ENCODE assay signal across 8 cellular contexts in the genomic region with DNA sequence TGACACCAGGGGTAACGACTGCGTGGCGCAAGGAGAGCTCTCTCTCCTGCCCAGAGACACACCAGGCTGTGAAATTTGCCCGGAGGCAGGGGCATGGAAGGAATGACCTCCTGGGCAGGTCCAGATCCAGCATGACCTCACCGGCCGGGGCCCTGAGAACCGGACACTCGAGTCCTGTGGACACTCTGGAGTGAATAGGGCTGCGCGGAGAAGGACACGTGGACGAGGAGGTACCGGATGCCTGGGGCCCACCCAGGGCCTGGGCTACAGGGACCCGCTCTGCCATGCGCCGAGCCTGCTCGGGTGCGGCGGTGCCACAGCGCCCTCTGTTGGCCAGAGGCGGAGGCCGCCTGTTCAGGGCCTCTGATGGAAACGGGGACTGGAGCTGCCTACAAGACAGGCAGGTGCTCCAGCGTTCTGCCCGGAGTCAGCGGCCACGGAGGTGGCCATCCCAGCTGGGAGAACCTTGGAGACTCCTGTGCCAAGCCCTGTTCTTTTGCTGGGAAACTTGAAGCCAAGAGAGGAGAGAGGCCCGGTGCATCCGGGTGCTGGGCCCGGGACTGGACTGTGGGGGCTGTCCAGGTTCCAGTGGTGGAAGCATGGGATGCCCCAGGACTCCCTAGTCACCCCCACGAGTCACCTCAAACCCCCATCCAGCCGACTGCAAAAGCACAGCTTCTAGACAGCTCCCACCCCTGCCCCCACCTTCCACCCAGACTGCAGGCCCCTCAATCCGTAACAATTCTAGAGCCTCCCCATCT. TPM values are rescaled to one million over a fixed set of nuclear protein-coding genes. Genes with fewer than 3 reads are reported as not detected.
DNase-seq lines count a peak whose midpoint lies in the region; ATAC-seq and TF ChIP-seq lines count a peak whose summit lies in the region.

No MANE protein-coding gene starts in this region.

- no peak overlapping the region for H3K4me3 Mint-ChIP-seq in glutamatergic neuron (ENCODE audit: unreplicated experiment)

- ATAC-seq in upper lobe of right lung, result peak; percentile 93
- no peak for ATAC-seq in GM18870 (IDR thresholded peaks at IDR 0.05; ENCODE audit: unreplicated experiment)

- no peaks in the 10 kb centered on the region for H3K9me3 ChIP-seq in upper lobe of right lung

- DNase-seq in NAMALWA (ENCODE audit: low spot score) (peak; percentile 83), SK-N-DZ (ENCODE audit: low spot score) (peak; percentile 79), glutamatergic neuron (peak; percentile 94), posterior cingulate gyrus (peak; percentile 68 to 98 (median 83)), upper lobe of right lung (peak; percentile 86)
- DNase-seq in activated gamma-delta T cell treated with anti-CD3 and anti-CD28 coated beads, Interleukin-2, amount 50 U/mL, for 16 hours (ENCODE audit: low read depth), result peak; percentile 75

- H3K36me3 ChIP-seq in upper lobe of right lung, result no peaks in the 10 kb centered on the region

- H3K27ac ChIP-seq in upper lobe of right lung, result no peak overlapping the region

- H3K27ac Mint-ChIP-seq in glutamatergic neuron (ENCODE audit: unreplicated experiment), result no peak overlapping the region

- H3K4me1 ChIP-seq in upper lobe of right lung, result peaks cover 6% of the 10 kb centered on the region

- intact Hi-C loops in posterior cingulate gyrus (cut with DNase I), result loop anchor here (1.0 to 5.0 kb wide), 3 partner anchors 60 to 149 kb away; no protein-coding TSS in a partner anchor
- intact Hi-C loops in upper lobe of right lung (cut with DNase I), result loop anchor here (10.0 kb wide), 2 partner anchors 122 to 218 kb away; no protein-coding TSS in a partner anchor

- H3K27me3 ChIP-seq in upper lobe of right lung, result peaks cover 11% of the 10 kb centered on the region

- no peaks in the 10 kb centered on the region for H3K9me3 Mint-ChIP-seq in glutamatergic neuron (ENCODE audit: unreplicated experiment)

- no peak overlapping the region for H3K4me3 ChIP-seq in GM12875 (ENCODE audit: low read depth, low read length)
- no peak overlapping the region for H3K4me3 ChIP-seq in upper lobe of right lung

- peaks cover 7% of the 10 kb centered on the region for H3K36me3 Mint-ChIP-seq in glutamatergic neuron (ENCODE audit: unreplicated experiment)

- TF ChIP-seq CTCF in GM12875 (IDR thresholded peaks at IDR 0.05; ENCODE audit: borderline replicate concordance, insufficient read depth, low read depth, low read length) (peak; percentile 99), glutamatergic neuron (IDR thresholded peaks at IDR 0.05; ENCODE audit: partially characterized antibody, unreplicated experiment) (peak; percentile 98), upper lobe of right lung (IDR thresholded peaks at IDR 0.05) (peak; percentile 100)

- H3K4me1 Mint-ChIP-seq in glutamatergic neuron (ENCODE audit: low read depth, unreplicated experiment), result peaks cover 9% of the 10 kb centered on the region

- H3K27me3 Mint-ChIP-seq in glutamatergic neuron (ENCODE audit: unreplicated experiment), result no peaks in the 10 kb centered on the region

RNA-seq across cellular contexts. Expression of gene NXPH3, which starts 19.3 kb away (rescaled TPM):
- 0.44 and 0.58 TPM in 2 replicates for polyA plus RNA-seq in SK-N-DZ (2014; cell fraction: cytosol; rRNA removed)
- polyA plus RNA-seq in SK-N-DZ (2014; cell fraction: nucleus; rRNA removed), result not detected in 2 replicates
- total RNA-seq in glutamatergic neuron (ENCODE audit: unreplicated experiment) (2.0 TPM), upper lobe of right lung (6.3 TPM)
